ENCODE assay signal across 25 cellular contexts in genomic region chr3:65901236-65901635, GRCh38.
DNase-seq lines count a peak whose midpoint lies in the region; TF ChIP-seq lines count a peak whose summit lies in the region.
"Had no signal": no experiment of that assay in that cellular context is flagged by ENCODE, and none has a peak within 500 bp of the region (broad histone marks: within the 10 kb centered on the region; RNA-seq: fewer than 3 reads in every experiment).

No MANE protein-coding gene starts in this region.

- H3K4me3 Mint-ChIP-seq in MCF 10A (ENCODE audit: unreplicated experiment) (no peak overlapping the region), mesothelial cell of epicardium (peak overlapping the region; percentile 64)
- H3K4me3 Mint-ChIP-seq: activated CD8-positive, alpha-beta T cell treated with anti-CD3 and anti-CD28 coated beads, Interleukin-2, amount 10 ng/mL, durations not matched to agents 7 days and 5 days; B cell; naive B cell; stimulated activated naive CD8-positive, alpha-beta T cell treated with anti-CD3 and anti-CD28 coated beads, Interleukin-15, amount 100 ng/mL, for 72 hours had no signal

- no peak for TF ChIP-seq POLR2A in breast epithelium (IDR thresholded peaks at IDR 0.05)

- H3K9me3 ChIP-seq in breast epithelium (no peaks in the 10 kb centered on the region), WERI-Rb-1 (ENCODE audit: severe bottlenecking) (no peaks in the 10 kb centered on the region)
- H3K9me3 ChIP-seq: Peyer's patch, SJSA1 had no signal

- no peaks in the 10 kb centered on the region for H3K4me1 ChIP-seq in breast epithelium

- no TSS peak for BruUV-seq in MCF 10A (replicated peaks; lab: Mats Ljungman, UMichigan)

- TF ChIP-seq CTCF in breast epithelium (IDR thresholded peaks at IDR 0.05) (no peak), MCF 10A (IDR thresholded peaks at IDR 0.05; ENCODE audit: unreplicated experiment) (no peak), mesothelial cell of epicardium (IDR thresholded peaks at IDR 0.05; ENCODE audit: unreplicated experiment) (no peak), WERI-Rb-1 (IDR thresholded peaks at IDR 0.05; ENCODE audit: low read depth, low read length) (no peak)

- H3K9me3 Mint-ChIP-seq in MCF 10A (ENCODE audit: unreplicated experiment) (no peaks in the 10 kb centered on the region), mesothelial cell of epicardium (no peaks in the 10 kb centered on the region)

- H3K36me3 ChIP-seq in breast epithelium (no peaks in the 10 kb centered on the region), WERI-Rb-1 (no peaks in the 10 kb centered on the region)
- H3K36me3 ChIP-seq: Peyer's patch, SJSA1 had no signal

- DNase-seq in breast epithelium (ENCODE audit: low spot score in 2 of 2) (peak in 1 of 2 donors; percentile 43), MCF 10A (ENCODE audit: unreplicated experiment) (no peak), dermis microvascular lymphatic vessel endothelial cell (ENCODE audit: low read depth in 2 of 2) (peak; percentile 23 to 24), mesothelial cell of epicardium (ENCODE audit: low spot score in 2 of 2, unreplicated experiment in 2 of 2) (no peak), NK-92 (lab: John Stamatoyannopoulos, UW; ENCODE audit: unreplicated experiment) (no peak), WERI-Rb-1 (no peak), mesenteric fat pad (ENCODE audit: low spot score) (no peak), SW 1271 (lab: John Stamatoyannopoulos, UW) (no peak)
- DNase-seq: 8988T; activated CD8-positive, alpha-beta T cell treated with anti-CD3 and anti-CD28 coated beads, Interleukin-2, amount 10 ng/mL, durations not matched to agents 7 days and 5 days; activated gamma-delta T cell treated with Interleukin-2 at 50 U/mL for 16 hours; DMS79 treated with DMSO at 0.1 percent for 48 hours; KBM-7; naive B cell; NCI-H146; NCI-H2171; NCI-H524; Peyer's patch; right cardiac atrium; stimulated activated CD4-positive, alpha-beta T cell treated with anti-CD3 and anti-CD28 coated beads, Interleukin-12 subunit alpha, Interleukin-12 subunit beta, amount 100 ng/mL, for 4 hours; stimulated activated CD4-positive, alpha-beta T cell treated with anti-CD3 and anti-CD28 coated beads, Interleukin-4, amount 100 ng/mL, for 4 hours; stimulated activated naive CD8-positive, alpha-beta T cell treated with anti-CD3 and anti-CD28 coated beads, Interleukin-15, amount 100 ng/mL, for 72 hours; trophoblast cell had no signal

- CTCF ChIA-PET in MCF 10A (lab: Yijun Ruan, JAX), result interaction anchor here (0.5 kb wide), 2 partner anchors 294 to 407 kb away, joined by 3 read pairs; no protein-coding TSS in a partner anchor

- H3K4me3 ChIP-seq in breast epithelium, result peak overlapping the region in 2 of 3 donors; percentile 39 to 45
- no peak overlapping the region for H3K4me3 ChIP-seq in WERI-Rb-1 (ENCODE audit: low read depth, low read length)
- H3K4me3 ChIP-seq: Peyer's patch, SJSA1 had no signal

- H3K27ac ChIP-seq in breast epithelium (peak overlapping the region; percentile 74 to 77), WERI-Rb-1 (no peak overlapping the region)
- H3K27ac ChIP-seq: Peyer's patch, SJSA1 had no signal

- H3K27ac Mint-ChIP-seq in MCF 10A (ENCODE audit: low read depth, unreplicated experiment), result no peak overlapping the region
- peak overlapping the region; percentile 96 for H3K27ac Mint-ChIP-seq in mesothelial cell of epicardium
- H3K27ac Mint-ChIP-seq: activated CD8-positive, alpha-beta T cell treated with anti-CD3 and anti-CD28 coated beads, Interleukin-2, amount 10 ng/mL, durations not matched to agents 7 days and 5 days; B cell; naive B cell; stimulated activated naive CD8-positive, alpha-beta T cell treated with anti-CD3 and anti-CD28 coated beads, Interleukin-15, amount 100 ng/mL, for 72 hours had no signal

- no peaks in the 10 kb centered on the region for H3K27me3 Mint-ChIP-seq in MCF 10A (ENCODE audit: insufficient read depth, unreplicated experiment)
- H3K27me3 Mint-ChIP-seq in mesothelial cell of epicardium (ENCODE audit: low read depth), result no peaks in the 10 kb centered on the region
- H3K27me3 Mint-ChIP-seq: B cell; stimulated activated naive CD8-positive, alpha-beta T cell treated with anti-CD3 and anti-CD28 coated beads, Interleukin-15, amount 100 ng/mL, for 72 hours had no signal

- H3K36me3 Mint-ChIP-seq in MCF 10A (ENCODE audit: insufficient read depth, unreplicated experiment), result no peaks in the 10 kb centered on the region
- H3K36me3 Mint-ChIP-seq in mesothelial cell of epicardium, result no peaks in the 10 kb centered on the region
- H3K36me3 Mint-ChIP-seq: naive B cell had no signal

- H3K4me1 Mint-ChIP-seq in MCF 10A (ENCODE audit: insufficient read depth, unreplicated experiment), result peaks cover 18% of the 10 kb centered on the region
- H3K4me1 Mint-ChIP-seq in mesothelial cell of epicardium, result peaks cover 41% of the 10 kb centered on the region
- H3K4me1 Mint-ChIP-seq: B cell; naive B cell; stimulated activated naive CD8-positive, alpha-beta T cell treated with anti-CD3 and anti-CD28 coated beads, Interleukin-15, amount 100 ng/mL, for 72 hours had no signal

- POLR2A ChIA-PET in MCF 10A (lab: Yijun Ruan, JAX), result no interaction called here

- no peaks in the 10 kb centered on the region for H3K27me3 ChIP-seq in breast epithelium
- H3K27me3 ChIP-seq in WERI-Rb-1 (ENCODE audit: insufficient read depth, low read depth, severe bottlenecking), result no peaks in the 10 kb centered on the region
- H3K27me3 ChIP-seq: Peyer's patch, SJSA1 had no signal

- intact Hi-C loops in breast epithelium (cut with DNase I; ENCODE audit: low total_unique reads) (no loop called here), MCF 10A (cut with micrococcal nuclease) (no loop called here)

Comparison
In these comparisons a context has a peak if more than half of its experiments do, and no peak if none do; other contexts are left out.
1. DNase-seq: peak in dermis microvascular lymphatic vessel endothelial cell (2 of 2); none in MCF 10A (single experiment), mesothelial cell of epicardium (0 of 2), NK-92 (single experiment), WERI-Rb-1 (single experiment), mesenteric fat pad (single experiment) and SW 1271 (0 of 2).